Comparison of ENCODE assay signal across 8 cellular contexts in genomic region chr6:106629859-106630163, GRCh38. TPM values are rescaled to one million over a fixed set of nuclear protein-coding genes. Genes with fewer than 3 reads are reported as not detected.
DNase-seq lines count a peak whose midpoint lies in the region; ATAC-seq and TF ChIP-seq lines count a peak whose summit lies in the region.

No MANE protein-coding gene starts in this region.

- ATAC-seq in HG02870 (IDR thresholded peaks at IDR 0.05; ENCODE audit: unreplicated experiment) (peak; percentile 6), GM21447 (IDR thresholded peaks at IDR 0.05; ENCODE audit: unreplicated experiment) (no peak), HG03025 (IDR thresholded peaks at IDR 0.05; ENCODE audit: low FRiP score, unreplicated experiment) (no peak), HG03175 (IDR thresholded peaks at IDR 0.05; ENCODE audit: unreplicated experiment) (no peak)

- POLR2A ChIA-PET in AG04450 (lab: Yijun Ruan, JAX), result no interaction called here

- H3K27ac ChIP-seq in AG04450 (ENCODE audit: low read depth, low read length) (peak overlapping the region; percentile 54), breast epithelium (peak overlapping the region; percentile 70 to 77)

- peak overlapping the region; percentile 95 for H3K9ac ChIP-seq in mucosa of stomach (ENCODE audit: low read length)

- H3K4me1 ChIP-seq in breast epithelium (peaks cover 0 to 7% of the 10 kb centered on the region in 2 donors), mucosa of stomach (ENCODE audit: control insufficient read depth, insufficient read depth, low read length) (no peaks in the 10 kb centered on the region)

- no peak for TF ChIP-seq CTCF in AG04450 (IDR thresholded peaks at IDR 0.05; ENCODE audit: low read depth, low read length)
- no peak for TF ChIP-seq CTCF in breast epithelium (IDR thresholded peaks at IDR 0.05)

- CTCF ChIA-PET in AG04450 (lab: Charles Lee), result interaction anchor here (1.2 to 1.3 kb wide), 2 partner anchors 64 to 185 kb away, joined by 3 to 5 read pairs; no protein-coding TSS in a partner anchor

- H3K36me3 ChIP-seq in breast epithelium, result no peaks in the 10 kb centered on the region
- no peaks in the 10 kb centered on the region for H3K36me3 ChIP-seq in mucosa of stomach (ENCODE audit: control insufficient read depth, insufficient read depth, low read length)

- H3K4me3 ChIP-seq in AG04450 (ENCODE audit: low read depth, low read length) (peak overlapping the region; percentile 88), breast epithelium (peak overlapping the region; percentile 63 to 83 (median 79)), mucosa of stomach (ENCODE audit: low read length) (peak overlapping the region; percentile 98)

- intact Hi-C loops in breast epithelium (cut with DNase I; ENCODE audit: low total_unique reads), result loop anchor here (2.0 kb wide), 1 partner anchor 33 kb away; no protein-coding TSS in a partner anchor

- H3K27me3 ChIP-seq in AG04450 (ENCODE audit: control insufficient read depth, insufficient read depth, low read length), result no peaks in the 10 kb centered on the region
- H3K27me3 ChIP-seq in breast epithelium, result no peaks in the 10 kb centered on the region
- no peaks in the 10 kb centered on the region for H3K27me3 ChIP-seq in mucosa of stomach (ENCODE audit: control insufficient read depth, insufficient read depth, low read length)

- TF ChIP-seq POLR2A in breast epithelium (IDR thresholded peaks at IDR 0.05), result no peak

- no peaks in the 10 kb centered on the region for H3K9me3 ChIP-seq in AG04450 (ENCODE audit: control insufficient read depth, insufficient read depth, low read length)
- no peaks in the 10 kb centered on the region for H3K9me3 ChIP-seq in breast epithelium
- no peaks in the 10 kb centered on the region for H3K9me3 ChIP-seq in mucosa of stomach (ENCODE audit: control insufficient read depth, low read length)

- DNase-seq in AG04450 (ENCODE audit: low read depth, low spot score), result no peak
- DNase-seq in breast epithelium (ENCODE audit: low spot score in 2 of 2), result no peak
- no peak for DNase-seq in DMS53 treated with DMSO at 0.1 percent for 48 hours (lab: John Stamatoyannopoulos, UW; ENCODE audit: unreplicated experiment)

RNA-seq across cellular contexts. Expression of gene QRSL1, which starts 0.4 kb away (rescaled TPM):
- 10.8 and 12.5 TPM in 2 replicates for polyA plus RNA-seq in AG04450 (2011; rRNA removed)
- polyA minus RNA-seq in AG04450 (2011; rRNA and poly(A)+ RNA removed), result 7.7 and 9.8 TPM in 2 replicates
- total RNA-seq in breast epithelium, result 10 to 100 TPM in 1 of 3 donors, 1 to 10 TPM in 2; 7.4 to 17.1 (median 9.2) TPM

RNA-seq across cellular contexts. Expression of gene RTN4IP1, which starts 0.5 kb away (rescaled TPM):
- 7.0 and 9.3 TPM in 2 replicates for polyA plus RNA-seq in AG04450 (2011; rRNA removed)
- 3.7 and 6.6 TPM in 2 replicates for polyA minus RNA-seq in AG04450 (2011; rRNA and poly(A)+ RNA removed)
- total RNA-seq in breast epithelium, result 1 to 10 TPM; 1.4 to 7.6 (median 4.3) TPM
